In genomic region chr5:42990892-42991291, GRCh38 we compare ENCODE assay signal across 8 cellular contexts. TPM values are rescaled to one million over a fixed set of nuclear protein-coding genes. Genes with fewer than 3 reads are reported as not detected.
DNase-seq lines count a peak whose midpoint lies in the region; ATAC-seq and TF ChIP-seq lines count a peak whose summit lies in the region.

No MANE protein-coding gene starts in this region.

- H3K36me3 Mint-ChIP-seq in activated T-cell treated with anti-CD3 and anti-CD28 coated beads, Interleukin-2, amount 50 U/mL, for 4 hours (ENCODE audit: insufficient read depth) = peaks cover 3% of the 10 kb centered on the region

- H2BK120ac ChIP-seq in mesenchymal stem cell (ENCODE audit: low read depth, low read length) = peak overlapping the region; percentile 42

- H3K4me1 ChIP-seq in mesenchymal stem cell (ENCODE audit: control insufficient read depth, insufficient read depth, low read depth, low read length) (peaks cover 10% of the 10 kb centered on the region), thyroid gland (peaks cover 12 to 18% of the 10 kb centered on the region in 2 donors)

- H3K4me3 Mint-ChIP-seq in activated T-cell treated with anti-CD3 and anti-CD28 coated beads, Interleukin-2, amount 50 U/mL, for 4 hours = peak overlapping the region; percentile 99

- WGBS in adipose tissue, 3 donors = 62 to 85% (median 71%) methylated on average over 4 of the region's 4 CpGs
- WGBS in mesenchymal stem cell = 98% methylated on average over 4 of the region's 4 CpGs
- 86 to 88% methylated on average over 4 of the region's 4 CpGs for WGBS in thyroid gland, 2 donors

- no peak overlapping the region for H2AFZ ChIP-seq in mesenchymal stem cell (ENCODE audit: low read depth, low read length)

- H3K9me3 Mint-ChIP-seq in activated T-cell treated with anti-CD3 and anti-CD28 coated beads, Interleukin-2, amount 50 U/mL, for 4 hours = no peaks in the 10 kb centered on the region

- peak overlapping the region; percentile 82 for H2BK15ac ChIP-seq in mesenchymal stem cell (ENCODE audit: low read depth, poor library complexity, severe bottlenecking)

- H3K4me3 ChIP-seq in mesenchymal stem cell (ENCODE audit: insufficient read depth in 1 of 2, low read depth in 1 of 2, low read length in 2 of 2) (peak overlapping the region in 1 of 2 experiments; percentile 81), thyroid gland (replicated peaks in 1 of 3) (peak overlapping the region in 1 of 3 donors; percentile 40)

- H3K27me3 ChIP-seq in mesenchymal stem cell (ENCODE audit: control insufficient read depth in 1 of 2, insufficient read depth in 1 of 2, low read length in 2 of 2) (no peaks in the 10 kb centered on the region), thyroid gland (peaks cover 48% of the 10 kb centered on the region)

- intact Hi-C loops in thyroid gland (cut with DNase I) = loop anchor here (5.0 kb wide), 2 partner anchors 39 to 46 kb away; no protein-coding TSS in a partner anchor

- H3K27me3 Mint-ChIP-seq in activated T-cell treated with anti-CD3 and anti-CD28 coated beads, Interleukin-2, amount 50 U/mL, for 4 hours (ENCODE audit: low read depth) = no peaks in the 10 kb centered on the region

- H3K9me3 ChIP-seq in mesenchymal stem cell (ENCODE audit: control insufficient read depth, low read length) = peaks cover 5% of the 10 kb centered on the region
- H3K9me3 ChIP-seq in thyroid gland = no peaks in the 10 kb centered on the region

- H3K36me3 ChIP-seq in mesenchymal stem cell (ENCODE audit: control insufficient read depth in 1 of 2, insufficient read depth in 2 of 2, low read depth in 1 of 2, low read length in 2 of 2) = no peaks in the 10 kb centered on the region
- no peaks in the 10 kb centered on the region for H3K36me3 ChIP-seq in thyroid gland

- no peak overlapping the region for H3K4me2 ChIP-seq in mesenchymal stem cell (ENCODE audit: low read length, poor library complexity, severe bottlenecking)

- TF ChIP-seq CTCF in thyroid gland (IDR thresholded peaks at IDR 0.05) = no peak

- no peak overlapping the region for H4K91ac ChIP-seq in mesenchymal stem cell (ENCODE audit: low read length)

- no peak overlapping the region for H3K14ac ChIP-seq in mesenchymal stem cell (ENCODE audit: low read length in 2 of 2)

- H3K23ac ChIP-seq in mesenchymal stem cell (ENCODE audit: low read length in 2 of 2) = no peak overlapping the region

- no peak overlapping the region for H4K8ac ChIP-seq in mesenchymal stem cell (ENCODE audit: low read length)

- H3K27ac ChIP-seq in adipose tissue (ENCODE audit: low read depth, low read length) (peak overlapping the region; percentile 52), mesenchymal stem cell (ENCODE audit: low read length, poor library complexity, severe bottlenecking) (no peak overlapping the region), thyroid gland (peak overlapping the region in 2 of 3 donors; percentile 76 to 89)

- peak overlapping the region; percentile 72 to 94 for H3K18ac ChIP-seq in mesenchymal stem cell (ENCODE audit: low read depth in 1 of 2, low read length in 2 of 2)

- H2BK12ac ChIP-seq in mesenchymal stem cell (ENCODE audit: low read length in 2 of 2) = no peak overlapping the region

- peaks cover 59% of the 10 kb centered on the region for H3K4me1 Mint-ChIP-seq in activated T-cell treated with anti-CD3 and anti-CD28 coated beads, Interleukin-2, amount 50 U/mL, for 4 hours (ENCODE audit: low read depth)

- no peak overlapping the region for H2BK5ac ChIP-seq in mesenchymal stem cell (ENCODE audit: low read depth, low read length, poor library complexity, severe bottlenecking)

- peaks cover 6% of the 10 kb centered on the region for H3K79me1 ChIP-seq in mesenchymal stem cell (replicated peaks; ENCODE audit: low read length, poor library complexity, severe bottlenecking)

- no peak for DNase-seq in activated T-cell treated with anti-CD3 and anti-CD28 coated beads, Interleukin-2, amount 50 U/mL, for 4 hours
- DNase-seq in activated T-cell treated with anti-CD3 and anti-CD28 coated beads for 4 hours = no peak
- no peak for DNase-seq in mesenchymal stem cell
- no peak for DNase-seq in thyroid gland

- no peak overlapping the region for H3K9ac ChIP-seq in mesenchymal stem cell (ENCODE audit: low read length)

- no peak overlapping the region for H3K4ac ChIP-seq in mesenchymal stem cell (ENCODE audit: low read depth in 1 of 2, low read length in 2 of 2)

- no peak for ATAC-seq in activated T-cell treated with anti-CD3 and anti-CD28 coated beads, Interleukin-2, amount 50 U/mL, for 4 hours
- ATAC-seq in HG03460 (IDR thresholded peaks at IDR 0.05; ENCODE audit: unreplicated experiment) (no peak), GM19328 (IDR thresholded peaks at IDR 0.05; ENCODE audit: unreplicated experiment) (no peak), HG03159 (IDR thresholded peaks at IDR 0.05; ENCODE audit: unreplicated experiment) (no peak)

- no peak for TF ChIP-seq POLR2A in thyroid gland (IDR thresholded peaks at IDR 0.05)

- peak overlapping the region; percentile 38 for H2AK5ac ChIP-seq in mesenchymal stem cell (ENCODE audit: low read length, severe bottlenecking)

RNA-seq across cellular contexts. Expression of gene ANXA2R, which starts 49.2 kb away (rescaled TPM):
- total RNA-seq in activated T-cell treated with anti-CD3 and anti-CD28 coated beads, Interleukin-2, amount 50 U/mL, for 4 hours = 1 to 10 TPM; 2.6 to 4.0 (median 3.5) TPM
- 1 to 10 TPM; 1.1 to 5.8 (median 3.1) TPM for polyA plus RNA-seq in adipose tissue
- 1.8 TPM for polyA plus RNA-seq in mesenchymal stem cell (2013, experiment 1 of 2)
- polyA plus RNA-seq in mesenchymal stem cell (2013, experiment 2 of 2) = 1.8 TPM
- total RNA-seq in thyroid gland = 1 to 10 TPM; 1.2 to 6.3 (median 4.0) TPM
